Comparison of ENCODE assay signal across 1 cellular context in genomic region chr2:158973511-158973956, GRCh38.
TF ChIP-seq lines count a peak whose summit lies in the region.

No MANE protein-coding gene starts in this region.

TF ChIP-seq in Ishikawa, 13 proteins besides CTCF, POLR2A, EP300 and RAD21 (continued from another document):
- TF ChIP-seq EGR1 (IDR thresholded peaks at IDR 0.05) (no peak), MAX (IDR thresholded peaks at IDR 0.05) (no peak), ZBTB7A (IDR thresholded peaks at IDR 0.05; ENCODE audit: low read depth) (no peak), CREB1 (IDR thresholded peaks at IDR 0.05; ENCODE audit: low read depth) (no peak), CEBPB (IDR thresholded peaks at IDR 0.05) (no peak), REST (IDR thresholded peaks at IDR 0.05; ENCODE audit: low read depth) (no peak), TEAD4 (IDR thresholded peaks at IDR 0.05) (peak; percentile 66)
